In genomic region chrX:107656965-107657364, GRCh38 we compare ENCODE assay signal across 26 cellular contexts.
"Had no signal": no experiment of that assay in that cellular context is flagged by ENCODE, and none has a peak within 500 bp of the region (broad histone marks: within the 10 kb centered on the region; RNA-seq: fewer than 3 reads in every experiment).

No MANE protein-coding gene starts in this region.

- DNase-seq: activated CD4-positive, alpha-beta T cell treated with anti-CD3 and anti-CD28 coated beads, Interleukin-2, amount 10 ng/mL, durations not matched to agents 24 days and 14 days; activated CD4-positive, alpha-beta T cell treated with anti-CD3 and anti-CD28 coated beads, Interleukin-2, amount 50 U/mL, for 4 hours; activated CD8-positive, alpha-beta T cell treated with anti-CD3 and anti-CD28 coated beads for 36 hours; activated gamma-delta T cell treated with Interleukin-2 at 50 U/mL for 16 hours; activated naive CD4-positive, alpha-beta T cell treated with anti-CD3 and anti-CD28 coated beads for 36 hours; activated T-cell treated with anti-CD3 and anti-CD28 coated beads for 4 hours; activated T-cell treated with anti-CD3 and anti-CD28 coated beads, Interleukin-2, amount 50 U/mL, for 4 hours; adrenal gland; central memory CD4-positive, alpha-beta T cell; NCI-H1092 treated with DMSO at 0.1 percent for 48 hours; NCI-H1417; NCI-H146; NCI-H187; NCI-H2029 treated with DMSO at 0.1 percent for 48 hours; NCI-H345; NCI-H524 treated with DMSO at 0.1 percent for 48 hours; NCI-H748 treated with DMSO at 0.1 percent for 48 hours; NK-92 treated with Interleukin-12 subunit alpha and Interleukin-12 subunit beta, amount 100 ng/mL, for 24 hours; PC-3; Peyer's patch; Right ventricle myocardium superior; RPMI8226; SW 1271; T-helper 1 cell; T1000 had no signal

- H3K36me3 ChIP-seq: adrenal gland, Peyer's patch had no signal

- H3K27me3 ChIP-seq: Peyer's patch had no signal

- H3K4me3 ChIP-seq: adrenal gland, Peyer's patch had no signal

- H3K27ac ChIP-seq: adrenal gland, KMS-11, Peyer's patch had no signal

- H3K4me1 ChIP-seq: adrenal gland had no signal

- H3K9me3 ChIP-seq: adrenal gland, Peyer's patch had no signal
